Comparison of ENCODE assay signal across 12 cellular contexts in genomic region chr4:75696036-75696435, GRCh38. TPM values are rescaled to one million over a fixed set of nuclear protein-coding genes. Genes with fewer than 3 reads are reported as not detected.
DNase-seq lines count a peak whose midpoint lies in the region; ATAC-seq, FAIRE-seq and TF ChIP-seq lines count a peak whose summit lies in the region.
"Had no signal": no experiment of that assay in that cellular context is flagged by ENCODE, and none has a peak within 500 bp of the region (broad histone marks: within the 10 kb centered on the region; RNA-seq: fewer than 3 reads in every experiment).

No MANE protein-coding gene starts in this region.

- no peak overlapping the region for H3K4me3 Mint-ChIP-seq in activated naive CD4-positive, alpha-beta T cell treated with anti-CD3 and anti-CD28 coated beads, Interleukin-2, amount 10 ng/mL, durations not matched to agents 7 days and 5 days
- no peak overlapping the region for H3K4me3 Mint-ChIP-seq in T-helper 17 cell

- H3K9ac ChIP-seq in stomach smooth muscle (ENCODE audit: low read length in 2 of 2): no peak overlapping the region
- H3K9ac ChIP-seq: BLaER1 had no signal

- peaks cover 9% of the 10 kb centered on the region for H3K4me1 ChIP-seq in stomach smooth muscle (ENCODE audit: control insufficient read depth, insufficient read depth, low read length)

- ATAC-seq in T-helper 17 cell (peak; percentile 84), left ventricle myocardium superior (peak; percentile 96)

- peaks cover 40% of the 10 kb centered on the region for H3K4me1 Mint-ChIP-seq in activated naive CD4-positive, alpha-beta T cell treated with anti-CD3 and anti-CD28 coated beads, Interleukin-2, amount 10 ng/mL, durations not matched to agents 7 days and 5 days
- peaks cover 20% of the 10 kb centered on the region for H3K4me1 Mint-ChIP-seq in T-helper 17 cell

- no peaks in the 10 kb centered on the region for H3K27me3 ChIP-seq in stomach smooth muscle (ENCODE audit: control insufficient read depth in 1 of 2, insufficient read depth in 2 of 2, low read length in 2 of 2)
- H3K27me3 ChIP-seq: BLaER1 had no signal

- H3K36me3 ChIP-seq in stomach smooth muscle (ENCODE audit: control insufficient read depth in 2 of 2, insufficient read depth in 2 of 2, low read length in 2 of 2): no peaks in the 10 kb centered on the region

- H3K4me3 ChIP-seq in stomach smooth muscle (ENCODE audit: low read length in 2 of 2): peak overlapping the region in 1 of 2 donors; percentile 29
- H3K4me3 ChIP-seq: BLaER1, smooth muscle cell had no signal

- CTCF ChIA-PET in activated naive CD4-positive, alpha-beta T cell treated with anti-CD3 and anti-CD28 coated beads, Interleukin-2, amount 10 ng/mL, durations not matched to agents 7 days and 5 days (lab: Charles Lee): interaction anchor here (0.7 kb wide), 1 partner anchor 605 kb away, joined by 3 read pairs; no protein-coding TSS in a partner anchor

- intact Hi-C loops in left ventricle myocardium superior (cut with micrococcal nuclease): no loop called here

- H3K9me3 ChIP-seq in T-helper 17 cell (ENCODE audit: control insufficient read depth, low read length, poor library complexity, severe bottlenecking) (no peaks in the 10 kb centered on the region), stomach smooth muscle (ENCODE audit: control insufficient read depth in 2 of 2, low read length in 2 of 2) (no peaks in the 10 kb centered on the region)

- H3K27ac Mint-ChIP-seq in activated naive CD4-positive, alpha-beta T cell treated with anti-CD3 and anti-CD28 coated beads, Interleukin-2, amount 10 ng/mL, durations not matched to agents 7 days and 5 days: no peak overlapping the region
- peak overlapping the region; percentile 94 for H3K27ac Mint-ChIP-seq in T-helper 17 cell

- H3K36me3 Mint-ChIP-seq in activated naive CD4-positive, alpha-beta T cell treated with anti-CD3 and anti-CD28 coated beads, Interleukin-2, amount 10 ng/mL, durations not matched to agents 7 days and 5 days: peaks cover 16% of the 10 kb centered on the region
- no peaks in the 10 kb centered on the region for H3K36me3 Mint-ChIP-seq in T-helper 17 cell (ENCODE audit: low read depth)

- no peaks in the 10 kb centered on the region for H3K9me3 Mint-ChIP-seq in activated naive CD4-positive, alpha-beta T cell treated with anti-CD3 and anti-CD28 coated beads, Interleukin-2, amount 10 ng/mL, durations not matched to agents 7 days and 5 days

- peak; percentile 48 for DNase-seq in activated naive CD4-positive, alpha-beta T cell treated with anti-CD3 and anti-CD28 coated beads, Interleukin-2, amount 10 ng/mL, durations not matched to agents 7 days and 5 days
- DNase-seq in activated naive CD4-positive, alpha-beta T cell (lab: John Stamatoyannopoulos, UW): no peak
- no peak for DNase-seq in T-helper 17 cell
- DNase-seq in left ventricle myocardium superior: no peak
- no peak for DNase-seq in A172 (ENCODE audit: low spot score)
- no peak for DNase-seq in D721Med (ENCODE audit: insufficient read length, low spot score)
- DNase-seq in NCI-H2107 treated with DMSO at 0.1 percent for 48 hours (lab: John Stamatoyannopoulos, UW; ENCODE audit: unreplicated experiment): no peak
- DNase-seq: cerebellar nuclear complex, NCI-H2107 had no signal

- no peak for FAIRE-seq in D721Med (lab: Jason Lieb, UNC)

- H3K27me3 Mint-ChIP-seq in activated naive CD4-positive, alpha-beta T cell treated with anti-CD3 and anti-CD28 coated beads, Interleukin-2, amount 10 ng/mL, durations not matched to agents 7 days and 5 days: no peaks in the 10 kb centered on the region
- no peaks in the 10 kb centered on the region for H3K27me3 Mint-ChIP-seq in T-helper 17 cell

- no peak for TF ChIP-seq CTCF in D721Med (IDR thresholded peaks at IDR 0.05; ENCODE audit: insufficient read depth, missing control alignments)

- H3K27ac ChIP-seq in stomach smooth muscle (ENCODE audit: low read length): peak overlapping the region; percentile 49
- H3K27ac ChIP-seq: BLaER1 had no signal

RNA-seq across cellular contexts. Expression of gene G3BP2, which starts 22.8 kb away (rescaled TPM):
- total RNA-seq in T-helper 17 cell (100 to 1,000 TPM; 323 to 339 TPM), left ventricle myocardium superior (74.1 TPM)
- 97.5 and 102 TPM in 2 replicates for total RNA-seq in A172 (2014; rRNA removed; shearing (Covaris generic))

RNA-seq across cellular contexts. Expression of gene USO1, which starts 28.3 kb away (rescaled TPM):
- 10 to 100 TPM; 24.0 to 27.8 TPM for total RNA-seq in T-helper 17 cell
- total RNA-seq in left ventricle myocardium superior: 96.8 TPM
- 39.9 and 49.9 TPM in 2 replicates for total RNA-seq in A172 (2014; rRNA removed; shearing (Covaris generic))
